In genomic region chr11:78560826-78561484, GRCh38 we compare ENCODE assay signal across 9 cellular contexts. TPM values are rescaled to one million over a fixed set of nuclear protein-coding genes. Genes with fewer than 3 reads are reported as not detected.
A peak's percentile ranks its signal among the peaks of the same experiment; 100 is the strongest.
DNase-seq lines count a peak whose midpoint lies in the region; ATAC-seq, FAIRE-seq and TF ChIP-seq lines count a peak whose summit lies in the region.
"Had no signal": no experiment of that assay in that cellular context is flagged by ENCODE, and none has a peak within 500 bp of the region (broad histone marks: within the 10 kb centered on the region; RNA-seq: fewer than 3 reads in every experiment).

No MANE protein-coding gene starts in this region.

- peak overlapping the region; percentile 76 to 99 (median 90) for H3K27ac ChIP-seq in BLaER1 treated with 17β-estradiol and CSF1 and Interleukin-3, amounts not matched to agents 10 nM and 100 nM
- peak overlapping the region; percentile 76 for H3K27ac ChIP-seq in muscle layer of duodenum (ENCODE audit: low read length)

- H3K9me3 ChIP-seq in BLaER1 treated with 17β-estradiol and CSF1 and Interleukin-3, amounts not matched to agents 10 nM and 100 nM (replicated peaks in 1 of 11), result 0 out of 22 replicates have a peak, but pooled peaks cover 0 to 4% (median 0%) of the 10 kb centered on the region in 11 experiments
- H3K9me3 ChIP-seq in muscle layer of duodenum (ENCODE audit: control insufficient read depth in 1 of 2, low read length in 2 of 2), result no peaks in the 10 kb centered on the region

- H3K36me3 ChIP-seq in BLaER1 treated with 17β-estradiol and CSF1 and Interleukin-3, amounts not matched to agents 10 nM and 100 nM, result peaks cover 20 to 76% (median 53%) of the 10 kb centered on the region in 11 experiments
- H3K36me3 ChIP-seq in bronchial epithelial cell (ENCODE audit: control insufficient read depth, insufficient read depth, low read length) (peaks cover 1% of the 10 kb centered on the region), muscle layer of duodenum (ENCODE audit: control insufficient read depth in 1 of 2, insufficient read depth in 2 of 2, low read length in 2 of 2) (peaks cover 9 to 26% of the 10 kb centered on the region in 2 donors)

- DNase-seq in LHCN-M2 (ENCODE audit: low read depth) (peak; percentile 55), bronchial epithelial cell (ENCODE audit: low read depth) (peak; percentile 18), kidney glomerular epithelial cell (lab: John Stamatoyannopoulos, UW) (no peak), superior temporal gyrus (ENCODE audit: extremely low spot score) (no peak)
- DNase-seq: stimulated activated CD4-positive, alpha-beta T cell treated with anti-CD3 and anti-CD28 coated beads, Interleukin-15, amount 100 ng/mL, for 24 hours had no signal

- no peaks in the 10 kb centered on the region for H4K20me1 ChIP-seq in BLaER1 treated with 17β-estradiol and CSF1 and Interleukin-3, amounts not matched to agents 10 nM and 100 nM

- TF ChIP-seq CTCF in bronchial epithelial cell (IDR thresholded peaks at IDR 0.05; ENCODE audit: insufficient read depth, low read length, severe bottlenecking), result no peak

- no peak for FAIRE-seq in bronchial epithelial cell (lab: Jason Lieb, UNC)

- peak overlapping the region; percentile 6 to 48 (median 30); a peak in 13 of 20 replicates for H3K4me3 ChIP-seq in BLaER1 treated with 17β-estradiol and CSF1 and Interleukin-3, amounts not matched to agents 10 nM and 100 nM
- H3K4me3 ChIP-seq in bronchial epithelial cell (ENCODE audit: low read depth, low read length), result no peak overlapping the region
- peak overlapping the region in 1 of 2 donors; percentile 23 for H3K4me3 ChIP-seq in muscle layer of duodenum (ENCODE audit: low read depth in 1 of 2, low read length in 2 of 2)

- no peak for ATAC-seq in HG03439 (IDR thresholded peaks at IDR 0.05; ENCODE audit: unreplicated experiment)
- no peak for ATAC-seq in HG02798 (IDR thresholded peaks at IDR 0.05; ENCODE audit: poor library complexity, unreplicated experiment)

- H3K4me2 ChIP-seq in BLaER1 treated with 17β-estradiol and CSF1 and Interleukin-3, amounts not matched to agents 10 nM and 100 nM, result peak overlapping the region; percentile 71 to 93 (median 82)

- no peaks in the 10 kb centered on the region for H3K27me3 ChIP-seq in BLaER1 treated with 17β-estradiol and CSF1 and Interleukin-3, amounts not matched to agents 10 nM and 100 nM
- H3K27me3 ChIP-seq in bronchial epithelial cell (ENCODE audit: control insufficient read depth, insufficient read depth, low read length) (no peaks in the 10 kb centered on the region), muscle layer of duodenum (ENCODE audit: low read depth, low read length) (no peaks in the 10 kb centered on the region)

- H3K9ac ChIP-seq in BLaER1 treated with 17β-estradiol and CSF1 and Interleukin-3, amounts not matched to agents 10 nM and 100 nM, result peak overlapping the region; percentile 72 to 86 (median 80)

- H3K4me1 ChIP-seq in BLaER1 treated with 17β-estradiol and CSF1 and Interleukin-3, amounts not matched to agents 10 nM and 100 nM, result peaks cover 63 to 73% (median 69%) of the 10 kb centered on the region in 10 experiments
- peaks cover 14 to 16% of the 10 kb centered on the region in 2 donors for H3K4me1 ChIP-seq in muscle layer of duodenum (ENCODE audit: control insufficient read depth in 1 of 2, insufficient read depth in 2 of 2, low read length in 2 of 2)

RNA-seq across cellular contexts. Expression of gene NARS2, which starts 13.7 kb away (rescaled TPM):
- 24.0 and 24.3 TPM in 2 replicates for total RNA-seq in LHCN-M2 (2014; rRNA removed)
- polyA plus RNA-seq in LHCN-M2 (2012), result 12.9 TPM
- 14.7 and 23.4 TPM in 2 replicates for total RNA-seq in bronchial epithelial cell

Comparison
In these comparisons a context has a peak if more than half of its experiments do, and no peak if none do; other contexts are left out.
1. DNase-seq: peak in LHCN-M2 (single experiment) and bronchial epithelial cell (single experiment); none in kidney glomerular epithelial cell (single experiment) and superior temporal gyrus (single experiment).